ENCODE assay signal across 23 cellular contexts in the genomic region with DNA sequence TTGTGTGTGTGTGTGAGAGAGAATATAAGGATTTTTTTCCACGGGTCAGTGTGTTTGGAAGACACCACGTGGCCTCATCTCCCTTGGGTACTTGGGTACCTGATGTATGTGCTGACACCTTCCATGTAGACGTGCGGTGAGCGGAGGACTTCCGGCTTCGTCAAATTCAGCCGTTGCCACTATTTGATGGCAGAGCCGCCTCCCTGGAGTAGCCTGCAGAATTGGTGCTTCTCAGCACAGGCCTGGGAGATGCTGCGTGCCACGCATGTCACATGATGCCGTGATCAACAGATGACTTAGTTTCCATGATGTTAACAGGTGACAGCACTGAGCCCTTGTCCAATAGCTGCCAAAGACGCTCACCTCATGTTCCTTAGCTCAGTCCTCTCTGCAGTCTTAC.
A peak's percentile ranks its signal among the peaks of the same experiment; 100 is the strongest.
DNase-seq lines count a peak whose midpoint lies in the region; ATAC-seq and TF ChIP-seq lines count a peak whose summit lies in the region.
"Had no signal": no experiment of that assay in that cellular context is flagged by ENCODE, and none has a peak within 500 bp of the region (broad histone marks: within the 10 kb centered on the region; RNA-seq: fewer than 3 reads in every experiment).

No MANE protein-coding gene starts in this region.

- H3K9me3 Mint-ChIP-seq in chondrocyte (ENCODE audit: low read depth), result no peaks in the 10 kb centered on the region

- peaks cover 0 to 24% (median 7%) of the 10 kb centered on the region in 3 donors for H3K27me3 ChIP-seq in sigmoid colon
- no peaks in the 10 kb centered on the region for H3K27me3 ChIP-seq in adrenal gland
- H3K27me3 ChIP-seq: BE2C; BLaER1 treated with 17β-estradiol and CSF1 and Interleukin-3, amounts not matched to agents 10 nM and 100 nM had no signal

- H3K27ac ChIP-seq in sigmoid colon, result no peak overlapping the region
- H3K27ac ChIP-seq in adrenal gland, result no peak overlapping the region
- H3K27ac ChIP-seq: A549; BLaER1 treated with 17β-estradiol and CSF1 and Interleukin-3, amounts not matched to agents 10 nM and 100 nM; GM23248 had no signal

- no peak for ATAC-seq in HG03045 (IDR thresholded peaks at IDR 0.05; ENCODE audit: unreplicated experiment)
- ATAC-seq: A549, GM12878 had no signal

- H3K36me3 ChIP-seq in sigmoid colon (no peaks in the 10 kb centered on the region), adrenal gland (replicated peaks in 1 of 2) (no peaks in the 10 kb centered on the region)
- H3K36me3 ChIP-seq: BE2C; BLaER1 treated with 17β-estradiol and CSF1 and Interleukin-3, amounts not matched to agents 10 nM and 100 nM had no signal

- H3K27ac Mint-ChIP-seq in chondrocyte (ENCODE audit: unreplicated experiment), result no peak overlapping the region
- H3K27ac Mint-ChIP-seq: CD4-positive, alpha-beta memory T cell had no signal

- H3K4me1 Mint-ChIP-seq in chondrocyte (ENCODE audit: low read depth), result no peaks in the 10 kb centered on the region
- H3K4me1 Mint-ChIP-seq: CD4-positive, alpha-beta memory T cell had no signal

- TF ChIP-seq CTCF in chondrocyte (IDR thresholded peaks at IDR 0.05) (no peak), sigmoid colon (IDR thresholded peaks at IDR 0.05) (no peak), adrenal gland (IDR thresholded peaks at IDR 0.05) (no peak)

- H3K4me1 ChIP-seq in sigmoid colon, result no peaks in the 10 kb centered on the region
- no peaks in the 10 kb centered on the region for H3K4me1 ChIP-seq in adrenal gland (replicated peaks in 1 of 2)
- H3K4me1 ChIP-seq: A549, BE2C had no signal

- no peaks in the 10 kb centered on the region for H3K27me3 Mint-ChIP-seq in chondrocyte (ENCODE audit: low read depth)
- H3K27me3 Mint-ChIP-seq: CD4-positive, alpha-beta memory T cell had no signal

- no peak for TF ChIP-seq EP300 in sigmoid colon (IDR thresholded peaks at IDR 0.05)

- DNase-seq in NCI-H748 (lab: John Stamatoyannopoulos, UW; ENCODE audit: unreplicated experiment) (peak; percentile 21), NCI-H748 treated with DMSO at 0.1 percent for 48 hours (lab: John Stamatoyannopoulos, UW) (no peak), chondrocyte (ENCODE audit: low spot score) (peak; percentile 86), sigmoid colon (peak; percentile 24), NCI-H2081 (lab: John Stamatoyannopoulos, UW) (no peak), adrenal gland (no peak)
- DNase-seq: 8988T; ACHN; AML-193; BE2C; Calu3; CD4-positive, alpha-beta memory T cell; COR-L47; DMS79; EL; GDM1; GM23248; H7; HCEC 1CT had no signal

- H3K4me3 ChIP-seq in sigmoid colon, result no peak overlapping the region
- H3K4me3 ChIP-seq in adrenal gland, result no peak overlapping the region
- H3K4me3 ChIP-seq: A549; BLaER1 treated with 17β-estradiol and CSF1 and Interleukin-3, amounts not matched to agents 10 nM and 100 nM; GM12878; GM23248 had no signal

- intact Hi-C loops in sigmoid colon (cut with DNase I) (no loop called here), adrenal gland (cut with DNase I) (no loop called here)

- TF ChIP-seq POLR2A in sigmoid colon (IDR thresholded peaks at IDR 0.05) (no peak), adrenal gland (IDR thresholded peaks at IDR 0.05) (no peak)

- WGBS in sigmoid colon, 2 donors, result 88 to 92% methylated on average over 13 of the region's 13 CpGs
- 81 to 92% (median 82%) methylated on average over 12 to 13 of the region's 13 CpGs for WGBS in adrenal gland, 4 donors

- no peaks in the 10 kb centered on the region for H3K9me3 ChIP-seq in sigmoid colon
- H3K9me3 ChIP-seq in adrenal gland (replicated peaks in 1 of 3), result no peaks in the 10 kb centered on the region
- H3K9me3 ChIP-seq: A549; BE2C; BLaER1 treated with 17β-estradiol and CSF1 and Interleukin-3, amounts not matched to agents 10 nM and 100 nM had no signal

- no peak overlapping the region for H3K4me3 Mint-ChIP-seq in chondrocyte (ENCODE audit: unreplicated experiment)
- H3K4me3 Mint-ChIP-seq: CD4-positive, alpha-beta memory T cell had no signal

- H3K36me3 Mint-ChIP-seq in chondrocyte (ENCODE audit: low read depth), result no peaks in the 10 kb centered on the region
- H3K36me3 Mint-ChIP-seq: CD4-positive, alpha-beta memory T cell had no signal

Comparison
In these comparisons a context has a peak if more than half of its experiments do, and no peak if none do; other contexts are left out.
1. DNase-seq: peak in NCI-H748 (single experiment), chondrocyte (single experiment) and sigmoid colon (single experiment); none in NCI-H748 treated with DMSO at 0.1 percent for 48 hours (single experiment), NCI-H2081 (0 of 2) and adrenal gland (0 of 7).